ENCODE assay signal across 8 cellular contexts in genomic region chr16:69859105-69859969, GRCh38.
DNase-seq lines count a peak whose midpoint lies in the region; ATAC-seq and FAIRE-seq lines count a peak whose summit lies in the region.

No MANE protein-coding gene starts in this region.

- H3K36me3 Mint-ChIP-seq in activated CD4-positive, alpha-beta memory T cell treated with anti-CD3 and anti-CD28 coated beads for 36 hours: peaks cover 5% of the 10 kb centered on the region

- ATAC-seq in HG03342 (IDR thresholded peaks at IDR 0.05; ENCODE audit: unreplicated experiment) (no peak), GM18511 (IDR thresholded peaks at IDR 0.05; ENCODE audit: unreplicated experiment) (no peak)

- no peaks in the 10 kb centered on the region for H3K27me3 Mint-ChIP-seq in activated CD4-positive, alpha-beta memory T cell treated with anti-CD3 and anti-CD28 coated beads for 36 hours

- peak; percentile 1 for DNase-seq in stimulated activated CD4-positive, alpha-beta T cell treated with anti-CD3 and anti-CD28 coated beads, Interleukin-12 subunit alpha, Interleukin-12 subunit beta, amount 100 ng/mL, for 4 hours
- no peak for DNase-seq in stimulated activated CD4-positive, alpha-beta T cell treated with anti-CD3 and anti-CD28 coated beads, Interleukin-4, amount 100 ng/mL, for 1 hour
- peak; percentile 18 for DNase-seq in activated CD4-positive, alpha-beta memory T cell treated with anti-CD3 and anti-CD28 coated beads for 36 hours
- DNase-seq in iris pigment epithelial cell (ENCODE audit: low read depth): peak; percentile 17
- peak; percentile 47 for DNase-seq in urothelium cell line (ENCODE audit: low spot score)
- DNase-seq in NCI-H2029 treated with DMSO at 0.1 percent for 48 hours (lab: John Stamatoyannopoulos, UW): no peak

- POLR2A ChIA-PET in activated CD4-positive, alpha-beta memory T cell treated with anti-CD3 and anti-CD28 coated beads for 36 hours (lab: Charles Lee): no interaction called here

- no peaks in the 10 kb centered on the region for H3K4me1 Mint-ChIP-seq in activated CD4-positive, alpha-beta memory T cell treated with anti-CD3 and anti-CD28 coated beads for 36 hours (ENCODE audit: low read depth)

- no peaks in the 10 kb centered on the region for H3K9me3 Mint-ChIP-seq in activated CD4-positive, alpha-beta memory T cell treated with anti-CD3 and anti-CD28 coated beads for 36 hours

- FAIRE-seq in urothelium cell line (lab: Jason Lieb, UNC): no peak

- intact Hi-C loops in activated CD4-positive, alpha-beta memory T cell treated with anti-CD3 and anti-CD28 coated beads for 36 hours (cut with micrococcal nuclease): loop anchor here (2.0 kb wide), 1 partner anchor 63 kb away; no protein-coding TSS in a partner anchor

- no peak overlapping the region for H3K27ac Mint-ChIP-seq in activated CD4-positive, alpha-beta memory T cell treated with anti-CD3 and anti-CD28 coated beads for 36 hours

- CTCF ChIA-PET in activated CD4-positive, alpha-beta memory T cell treated with anti-CD3 and anti-CD28 coated beads for 36 hours (lab: Charles Lee): interaction anchor here (0.8 kb wide), 1 partner anchor 19 kb away, joined by 3 read pairs; no protein-coding TSS in a partner anchor

- H3K4me3 Mint-ChIP-seq in activated CD4-positive, alpha-beta memory T cell treated with anti-CD3 and anti-CD28 coated beads for 36 hours: no peak overlapping the region

Comparison
In these comparisons a context has a peak if more than half of its experiments do, and no peak if none do; other contexts are left out.
1. DNase-seq: peak in stimulated activated CD4-positive, alpha-beta T cell treated with anti-CD3 and anti-CD28 coated beads, Interleukin-12 subunit alpha, Interleukin-12 subunit beta, amount 100 ng/mL, for 4 hours (single experiment), activated CD4-positive, alpha-beta memory T cell treated with anti-CD3 and anti-CD28 coated beads for 36 hours (single experiment), iris pigment epithelial cell (single experiment) and urothelium cell line (single experiment); none in stimulated activated CD4-positive, alpha-beta T cell treated with anti-CD3 and anti-CD28 coated beads, Interleukin-4, amount 100 ng/mL, for 1 hour (single experiment) and NCI-H2029 treated with DMSO at 0.1 percent for 48 hours (single experiment).